In the genomic region with DNA sequence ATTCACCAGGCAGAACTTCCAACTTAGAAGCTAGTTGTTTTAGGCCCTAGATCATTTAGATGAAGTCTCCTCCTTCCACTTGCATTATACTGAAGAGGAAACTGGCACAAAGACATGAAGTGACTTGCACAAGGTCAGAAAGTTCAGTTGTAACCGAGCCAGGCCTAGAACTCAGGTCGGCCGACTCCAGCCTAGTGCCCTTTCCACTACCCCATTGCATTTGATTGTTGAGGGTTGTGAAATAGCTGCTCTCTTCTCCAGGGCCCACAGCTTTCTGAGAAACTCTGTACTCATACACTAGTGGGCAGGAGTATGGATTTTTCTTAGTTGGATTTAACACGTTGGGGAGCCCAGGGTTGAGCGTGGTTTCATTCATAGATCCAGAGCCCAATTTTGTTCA, we compare ENCODE assay signal across 11 cellular contexts. TPM values are rescaled to one million over a fixed set of nuclear protein-coding genes. Genes with fewer than 3 reads are reported as not detected.
A peak's percentile ranks its signal among the peaks of the same experiment; 100 is the strongest.
DNase-seq lines count a peak whose midpoint lies in the region; ATAC-seq and TF ChIP-seq lines count a peak whose summit lies in the region.
"Had no signal": no experiment of that assay in that cellular context is flagged by ENCODE, and none has a peak within 500 bp of the region (broad histone marks: within the 10 kb centered on the region; RNA-seq: fewer than 3 reads in every experiment).

No MANE protein-coding gene starts in this region.

- no peak for TF ChIP-seq POLR2A in upper lobe of left lung (IDR thresholded peaks at IDR 0.05)

- peaks cover 64% of the 10 kb centered on the region for H3K4me1 Mint-ChIP-seq in glutamatergic neuron (ENCODE audit: low read depth, unreplicated experiment)
- H3K4me1 Mint-ChIP-seq in neural progenitor cell = peaks cover 21% of the 10 kb centered on the region

- H3K27ac Mint-ChIP-seq in glutamatergic neuron (ENCODE audit: unreplicated experiment) (no peak overlapping the region), neural progenitor cell (no peak overlapping the region)

- H3F3A ChIP-seq in neural progenitor cell (ENCODE audit: low read depth) = peaks cover 23% of the 10 kb centered on the region

- H3K27me3 ChIP-seq in neural progenitor cell (no peaks in the 10 kb centered on the region), upper lobe of left lung (no peaks in the 10 kb centered on the region)

- H3K36me3 ChIP-seq in neural progenitor cell = peaks cover 10% of the 10 kb centered on the region
- H3K36me3 ChIP-seq in upper lobe of left lung = no peaks in the 10 kb centered on the region

- H3K4me1 ChIP-seq in neural progenitor cell = peaks cover 84% of the 10 kb centered on the region
- H3K4me1 ChIP-seq in upper lobe of left lung = peaks cover 30 to 49% (median 39%) of the 10 kb centered on the region in 4 donors

- H3K27me3 Mint-ChIP-seq in glutamatergic neuron (ENCODE audit: unreplicated experiment) = peaks cover 12% of the 10 kb centered on the region
- H3K27me3 Mint-ChIP-seq in neural progenitor cell (ENCODE audit: insufficient read depth, low read depth) = peaks cover 11% of the 10 kb centered on the region

- peak overlapping the region; percentile 99 for H3K4me3 Mint-ChIP-seq in glutamatergic neuron (ENCODE audit: unreplicated experiment)
- no peak overlapping the region for H3K4me3 Mint-ChIP-seq in neural progenitor cell

- H3K9me3 ChIP-seq in neural progenitor cell (ENCODE audit: low read depth) = no peaks in the 10 kb centered on the region
- no peaks in the 10 kb centered on the region for H3K9me3 ChIP-seq in upper lobe of left lung

- H3K9ac ChIP-seq in neural progenitor cell = no peak overlapping the region

- no peak overlapping the region for H2AFZ ChIP-seq in neural progenitor cell (replicated peaks)

- peak in 1 of 2 donors; percentile 38 for ATAC-seq in upper lobe of left lung (ENCODE audit: low FRiP score in 2 of 2)
- no peak for ATAC-seq in HG02870 (IDR thresholded peaks at IDR 0.05; ENCODE audit: unreplicated experiment)
- no peak for ATAC-seq in HG02884 (IDR thresholded peaks at IDR 0.05; ENCODE audit: unreplicated experiment)

- H3K9me3 Mint-ChIP-seq in glutamatergic neuron (ENCODE audit: unreplicated experiment) = peaks cover 17% of the 10 kb centered on the region
- peaks cover 54% of the 10 kb centered on the region for H3K9me3 Mint-ChIP-seq in neural progenitor cell

- peaks cover 100% of the 10 kb centered on the region for H3K79me2 ChIP-seq in neural progenitor cell (ENCODE audit: low read depth)

- no peaks in the 10 kb centered on the region for H3K36me3 Mint-ChIP-seq in glutamatergic neuron (ENCODE audit: unreplicated experiment)
- H3K36me3 Mint-ChIP-seq in neural progenitor cell = peaks cover 77% of the 10 kb centered on the region

- H4K20me1 ChIP-seq in neural progenitor cell (ENCODE audit: low read depth) = peaks cover 75% of the 10 kb centered on the region

- no peak overlapping the region for H3K4me3 ChIP-seq in neural progenitor cell
- no peak overlapping the region for H3K4me3 ChIP-seq in upper lobe of left lung

- H3K27ac ChIP-seq in neural progenitor cell (peak overlapping the region; percentile 26), upper lobe of left lung (peak overlapping the region; percentile 42 to 73 (median 56))

- no peak for TF ChIP-seq CTCF in glutamatergic neuron (IDR thresholded peaks at IDR 0.05; ENCODE audit: partially characterized antibody, unreplicated experiment)
- no peak for TF ChIP-seq CTCF in neural progenitor cell (IDR thresholded peaks at IDR 0.05)
- no peak for TF ChIP-seq CTCF in upper lobe of left lung (IDR thresholded peaks at IDR 0.05)

- peak overlapping the region; percentile 96 for H3K4me2 ChIP-seq in neural progenitor cell

- WGBS in upper lobe of left lung, 2 donors = 36 to 53% methylated on average over 5 of the region's 5 CpGs

- no peak for TF ChIP-seq EP300 in upper lobe of left lung (IDR thresholded peaks at IDR 0.05)

- peak; percentile 38 for DNase-seq in amniotic epithelial cell (ENCODE audit: low read depth)
- no peak for DNase-seq in glutamatergic neuron
- DNase-seq in neural progenitor cell (ENCODE audit: low spot score) = no peak
- peak in 1 of 2 donors; percentile 72 for DNase-seq in upper lobe of left lung
- no peak for DNase-seq in NCI-H446 treated with DMSO at 0.1 percent for 48 hours (lab: John Stamatoyannopoulos, UW)
- DNase-seq in RKO (ENCODE audit: low spot score) = no peak
- DNase-seq: activated CD4-positive, alpha-beta T cell treated with anti-CD3 and anti-CD28 coated beads, Interleukin-2, amount 50 U/mL, for 48 hours; activated naive CD4-positive, alpha-beta T cell treated with anti-CD3 and anti-CD28 coated beads, Interleukin-2, amount 50 U/mL, for 16 hours; NCI-H1417 treated with DMSO at 0.1 percent for 48 hours had no signal

RNA-seq across cellular contexts. Expression of gene ZNF462, which starts 5.6 kb away (rescaled TPM):
- 259 TPM for total RNA-seq in glutamatergic neuron (ENCODE audit: unreplicated experiment)
- 81.8 and 93.4 TPM in 2 replicates for total RNA-seq in neural progenitor cell (ENCODE audit: low replicate concordance)
- 10 to 100 TPM; 17.9 to 85.9 (median 21.2) TPM for total RNA-seq in upper lobe of left lung
